In genomic region chr5:14035859-14036440, GRCh38 we compare ENCODE assay signal across 8 cellular contexts.
DNase-seq lines count a peak whose midpoint lies in the region; ATAC-seq and TF ChIP-seq lines count a peak whose summit lies in the region.

No MANE protein-coding gene starts in this region.

- DNase-seq in DMS 273 (lab: John Stamatoyannopoulos, UW; ENCODE audit: unreplicated experiment): peak; percentile 80
- peak; percentile 100 for DNase-seq in HS-5 (ENCODE audit: low read depth)
- DNase-seq in T1000 (lab: John Stamatoyannopoulos, UW): peak; percentile 73
- peak in 1 of 2 donors; percentile 51 for DNase-seq in heart right ventricle
- DNase-seq in midbrain (lab: John Stamatoyannopoulos, UW): no peak

- TF ChIP-seq CTCF in heart right ventricle (IDR thresholded peaks at IDR 0.05): no peak

- H3K4me1 ChIP-seq in heart right ventricle (peaks cover 0 to 45% (median 25%) of the 10 kb centered on the region in 9 donors), rectal smooth muscle tissue (ENCODE audit: control insufficient read depth, insufficient read depth, low read length) (peaks cover 16% of the 10 kb centered on the region)

- H3K9me3 ChIP-seq in heart right ventricle: no peaks in the 10 kb centered on the region

- H3K27me3 ChIP-seq in heart right ventricle (peaks cover 0 to 3% (median 0%) of the 10 kb centered on the region in 7 donors), rectal smooth muscle tissue (ENCODE audit: control insufficient read depth, insufficient read depth, low read length) (no peaks in the 10 kb centered on the region)

- WGBS in heart right ventricle, 2 donors: 2 to 4% methylated on average over 9 of the region's 9 CpGs

- peak; percentile 72 to 92 (median 84) for ATAC-seq in heart right ventricle
- no peak for ATAC-seq in GM21528 (IDR thresholded peaks at IDR 0.05; ENCODE audit: low FRiP score, unreplicated experiment)
- ATAC-seq in HG03025 (IDR thresholded peaks at IDR 0.05; ENCODE audit: low FRiP score, unreplicated experiment): no peak

- H3K36me3 ChIP-seq in heart right ventricle: no peaks in the 10 kb centered on the region
- H3K36me3 ChIP-seq in rectal smooth muscle tissue (ENCODE audit: control insufficient read depth, insufficient read depth, low read length): no peaks in the 10 kb centered on the region

- no peak overlapping the region for H3K9ac ChIP-seq in rectal smooth muscle tissue (ENCODE audit: low read length)

- peak overlapping the region in 8 of 10 donors; percentile 44 to 89 (median 81) for H3K27ac ChIP-seq in heart right ventricle
- peak overlapping the region; percentile 48 for H3K27ac ChIP-seq in rectal smooth muscle tissue (ENCODE audit: low read depth, low read length)

- intact Hi-C loops in heart right ventricle (cut with DNase I): no loop called here

- H3K4me3 ChIP-seq in heart right ventricle (peak overlapping the region in 8 of 10 donors; percentile 0 to 33 (median 24)), rectal smooth muscle tissue (ENCODE audit: low read length) (peak overlapping the region; percentile 25)

Comparison
In these comparisons a context has a peak if more than half of its experiments do, and no peak if none do; other contexts are left out.
1. ATAC-seq: peak in heart right ventricle (8 of 8); none in GM21528 (single experiment) and HG03025 (single experiment).